In the genomic region with DNA sequence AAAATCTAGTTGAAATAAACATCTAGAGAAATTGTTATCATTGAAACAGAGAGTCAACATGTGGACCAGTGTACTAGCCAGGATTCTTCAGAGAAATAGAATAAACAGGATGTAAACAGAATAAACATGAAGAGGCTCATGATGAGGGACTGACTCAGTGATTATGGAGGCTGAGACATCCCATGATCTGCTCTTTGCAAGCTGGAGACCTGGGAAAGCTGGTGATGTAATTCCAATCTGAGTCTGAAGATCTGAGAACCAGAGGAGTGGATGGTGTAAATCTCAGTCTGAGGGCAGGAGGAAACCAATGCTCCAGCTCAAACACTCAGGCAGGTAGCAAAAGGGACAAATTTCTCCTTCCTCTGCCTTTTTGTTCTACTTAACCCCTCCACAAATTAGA, we compare ENCODE assay signal across 17 cellular contexts.
DNase-seq lines count a peak whose midpoint lies in the region; ATAC-seq and TF ChIP-seq lines count a peak whose summit lies in the region.
"Had no signal": no experiment of that assay in that cellular context is flagged by ENCODE, and none has a peak within 500 bp of the region (broad histone marks: within the 10 kb centered on the region; RNA-seq: fewer than 3 reads in every experiment).

No MANE protein-coding gene starts in this region.

- H2AK5ac ChIP-seq in IMR-90 (ENCODE audit: low read depth, low read length), result no peak overlapping the region

- no peak overlapping the region for H3K27ac ChIP-seq in IMR-90 (ENCODE audit: insufficient read depth, low read length)
- H3K27ac ChIP-seq in testis, result no peak overlapping the region
- H3K27ac ChIP-seq: A549 had no signal

- H3K4me3 ChIP-seq in IMR-90 (ENCODE audit: insufficient read depth, low read depth, low read length), result no peak overlapping the region
- no peak overlapping the region for H3K4me3 ChIP-seq in testis
- H3K4me3 ChIP-seq: A549 had no signal

- H3K9me3 ChIP-seq in IMR-90 (ENCODE audit: control insufficient read depth, insufficient read depth, low read length) (no peaks in the 10 kb centered on the region), testis (no peaks in the 10 kb centered on the region)
- H3K9me3 ChIP-seq: A549 had no signal

- H3K4ac ChIP-seq in IMR-90 (ENCODE audit: low read depth, low read length), result peak overlapping the region; percentile 63; the same call in 1 of the 2 replicates

- TF ChIP-seq CTCF in IMR-90 (conservative IDR thresholded peaks at IDR 0.05; ENCODE audit: low read depth, low read length), result no peak
- TF ChIP-seq CTCF in testis (IDR thresholded peaks at IDR 0.05), result no peak

- dilution Hi-C loops in IMR-90 (cut with HindIII; ENCODE audit: low sequenced_read_pairs, unreplicated experiment), result no loop called here

- peak overlapping the region; percentile 21; the same call in 1 of the 2 replicates for H3K56ac ChIP-seq in IMR-90 (ENCODE audit: extremely low read depth, insufficient read depth, low read length)

- no peak overlapping the region for H3K9ac ChIP-seq in IMR-90 (ENCODE audit: low read depth, low read length)

- POLR2A ChIA-PET in IMR-90 (lab: Charles Lee; ENCODE audit: unreplicated experiment), result interaction anchor here (0.6 kb wide), 1 partner anchor 120 kb away, joined by 3 read pairs; no protein-coding TSS in a partner anchor

- DNase-seq in AG08395 (ENCODE audit: low spot score), result peak; percentile 22
- DNase-seq in IMR-90, result peak; percentile 76
- peak; percentile 41 for DNase-seq in amniotic epithelial cell (ENCODE audit: low read depth)
- DNase-seq in foreskin melanocyte, result peak; percentile 25
- DNase-seq in testis, result no peak
- DNase-seq in NCI-H2029 treated with DMSO at 0.1 percent for 48 hours (lab: John Stamatoyannopoulos, UW), result no peak
- DNase-seq in NCI-H82 (lab: John Stamatoyannopoulos, UW), result no peak
- DNase-seq: AML-193, DMS 273 treated with DMSO at 0.1 percent for 48 hours, H7, MV-4-11, NCI-H1417, NCI-H1930, NCI-H774 had no signal

- in situ Hi-C loops in IMR-90 (cut with MboI; ENCODE audit: low sequenced_read_pairs), result no loop called here

- ATAC-seq in IMR-90 (ENCODE audit: low read depth) (peak; percentile 70), GM19455 (IDR thresholded peaks at IDR 0.05; ENCODE audit: unreplicated experiment) (no peak)
- ATAC-seq: Right ventricle myocardium inferior had no signal

- TF ChIP-seq POLR2A in IMR-90 (IDR thresholded peaks at IDR 0.05; ENCODE audit: low read depth, low read length), result no peak
- no peak for TF ChIP-seq POLR2A in testis (IDR thresholded peaks at IDR 0.05)

- no peak overlapping the region for H4K5ac ChIP-seq in IMR-90 (ENCODE audit: low read depth, low read length)

- no peak overlapping the region for H2BK5ac ChIP-seq in IMR-90 (ENCODE audit: low read depth, low read length, poor library complexity, severe bottlenecking)

- peaks cover 2% of the 10 kb centered on the region; the same call in 1 of the 2 replicates for H3K9me1 ChIP-seq in IMR-90 (ENCODE audit: insufficient read depth, low read length)

- no TSS peak for BruUV-seq in IMR-90 (replicated peaks; lab: Mats Ljungman, UMichigan)

- H4K91ac ChIP-seq in IMR-90 (ENCODE audit: insufficient read depth, low read depth, low read length), result no peak overlapping the region; the same call in 1 of the 2 replicates

- H3K4me1 ChIP-seq in IMR-90 (ENCODE audit: control insufficient read depth, insufficient read depth, low read length) (peaks cover 6% of the 10 kb centered on the region; the same call in 1 of the 2 replicates), testis (peaks cover 10% of the 10 kb centered on the region)
- H3K4me1 ChIP-seq: A549 had no signal

- no peaks in the 10 kb centered on the region for H3K79me1 ChIP-seq in IMR-90 (ENCODE audit: low read depth in 1 of 2, low read length in 2 of 2)

- H2AFZ ChIP-seq in IMR-90 (replicated peaks; ENCODE audit: low read length, poor library complexity), result no peak overlapping the region

- peak overlapping the region; percentile 80; the same call in 1 of the 2 replicates for H3K14ac ChIP-seq in IMR-90 (replicated peaks; ENCODE audit: low read depth, low read length)

- intact Hi-C loops in IMR-90 (cut with micrococcal nuclease), result no loop called here
- intact Hi-C loops in testis (cut with DNase I; ENCODE audit: low total_unique reads), result no loop called here

- H4K20me1 ChIP-seq in IMR-90 (ENCODE audit: insufficient read depth, low read length), result no peaks in the 10 kb centered on the region

- H3K23ac ChIP-seq in IMR-90 (ENCODE audit: low read depth, low read length), result peak overlapping the region; percentile 85; the same call in 1 of the 2 replicates

- H2BK120ac ChIP-seq in IMR-90 (ENCODE audit: low read depth, low read length), result peak overlapping the region; percentile 90

- no peak for TF ChIP-seq RAD21 in IMR-90 (IDR thresholded peaks at IDR 0.05; ENCODE audit: low read length)

- no peak overlapping the region; the same call in 1 of the 2 replicates for H3K4me2 ChIP-seq in IMR-90 (ENCODE audit: low read depth, low read length)
- H3K4me2 ChIP-seq: A549 had no signal

- H3K18ac ChIP-seq in IMR-90 (ENCODE audit: low read depth, low read length), result no peak overlapping the region

- no peaks in the 10 kb centered on the region for H3K36me3 ChIP-seq in IMR-90 (ENCODE audit: control insufficient read depth, insufficient read depth, low read length)
- H3K36me3 ChIP-seq in testis (ENCODE audit: low read depth, missing control alignments), result no peaks in the 10 kb centered on the region

- CTCF ChIA-PET in IMR-90 (lab: Yijun Ruan, JAX), result interaction anchor here (0.9 to 1.3 kb wide), 2 partner anchors 11 to 198 kb away, joined by 6 read pairs; no protein-coding TSS in a partner anchor

- H3K27me3 ChIP-seq in IMR-90 (ENCODE audit: control insufficient read depth, insufficient read depth, low read length) (no peaks in the 10 kb centered on the region; the same call in 1 of the 2 replicates), testis (no peaks in the 10 kb centered on the region)

- H2BK20ac ChIP-seq in IMR-90 (ENCODE audit: low read depth, low read length), result peak overlapping the region; percentile 84; the same call in 1 of the 2 replicates

- no peak overlapping the region for H4K8ac ChIP-seq in IMR-90 (ENCODE audit: low read depth in 2 of 2, low read length in 2 of 2)

- H2BK15ac ChIP-seq in IMR-90 (ENCODE audit: low read depth, low read length), result no peak overlapping the region

- no peak overlapping the region for H2AK9ac ChIP-seq in IMR-90 (replicated peaks; ENCODE audit: low read depth, low read length, poor library complexity)

TF ChIP-seq in IMR-90, 13 proteins besides CTCF, POLR2A, EP300 and RAD21:
- TF ChIP-seq CHD1 (IDR thresholded peaks at IDR 0.05; ENCODE audit: low read depth, low read length) (no peak), CEBPB (IDR thresholded peaks at IDR 0.05; ENCODE audit: low read depth, low read length) (peak; percentile 19; the same call in 1 of the 2 replicates)

Comparison
In these comparisons a context has a peak if more than half of its experiments do, and no peak if none do; other contexts are left out.
1. DNase-seq: peak in AG08395 (single experiment), IMR-90 (single experiment), amniotic epithelial cell (single experiment) and foreskin melanocyte (single experiment); none in testis (single experiment), NCI-H2029 treated with DMSO at 0.1 percent for 48 hours (single experiment) and NCI-H82 (single experiment).